In the genomic region with DNA sequence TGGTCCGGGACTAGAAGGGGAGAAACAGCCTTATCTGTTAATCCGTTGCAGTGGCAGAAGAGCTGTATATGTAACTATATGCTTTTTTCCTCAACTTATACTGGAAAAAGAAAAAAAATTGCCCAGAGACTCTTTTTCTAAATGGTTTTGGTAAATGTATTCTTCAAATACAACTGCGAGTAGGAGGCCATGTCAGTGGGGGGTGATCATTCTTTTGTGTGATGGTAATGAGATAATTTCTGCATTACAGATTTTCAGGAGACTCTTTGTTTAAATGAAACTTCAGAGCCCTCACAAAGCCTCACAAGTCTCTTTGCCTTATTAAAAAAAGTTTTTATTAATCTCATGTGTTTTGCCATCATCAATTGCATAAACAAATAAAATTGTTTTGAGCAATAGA, we compare ENCODE assay signal across 15 cellular contexts.
DNase-seq lines count a peak whose midpoint lies in the region; ATAC-seq, FAIRE-seq and TF ChIP-seq lines count a peak whose summit lies in the region.
"Had no signal": no experiment of that assay in that cellular context is flagged by ENCODE, and none has a peak within 500 bp of the region (broad histone marks: within the 10 kb centered on the region; RNA-seq: fewer than 3 reads in every experiment).

No MANE protein-coding gene starts in this region.

- H3K27ac ChIP-seq in HCT116 (ENCODE audit: low read depth, low read length) (0 out of 2 replicates have a peak overlapping the region, but pooled peaks have one; percentile 2), ascending aorta (peak overlapping the region; percentile 92 to 97), HepG2 (ENCODE audit: extremely low read length, insufficient read depth, low read length) (peak overlapping the region; percentile 5), skin epidermis (peak overlapping the region in 13 of 21 experiments; percentile 1 to 80 (median 45))
- H3K27ac ChIP-seq: BLaER1 had no signal

- intact Hi-C loops in HCT116 (cut with micrococcal nuclease) (loop anchor here (10.0 kb wide), 1 partner anchor 181 kb away; no protein-coding TSS in a partner anchor), ascending aorta (cut with DNase I) (no loop called here), HepG2 (cut with micrococcal nuclease; ENCODE audit: unreplicated experiment) (no loop called here), mucosa of descending colon (cut with DNase I, micrococcal nuclease) (no loop called here)

- H3K9me3 ChIP-seq in HCT116 (ENCODE audit: control insufficient read depth in 1 of 2, insufficient read depth in 1 of 2, low read depth in 1 of 2, low read length in 2 of 2) (no peaks in the 10 kb centered on the region), ascending aorta (no peaks in the 10 kb centered on the region), HepG2 (ENCODE audit: low read length) (no peaks in the 10 kb centered on the region), mucosa of descending colon (no peaks in the 10 kb centered on the region)
- H3K9me3 ChIP-seq: BLaER1, lower lobe of right lung had no signal

- no peak for FAIRE-seq in HepG2 (lab: Jason Lieb, UNC)

- H3K9ac ChIP-seq in HCT116 (ENCODE audit: low read length) (no peak overlapping the region), HepG2 (ENCODE audit: insufficient read depth, low read depth, low read length) (no peak overlapping the region)
- H3K9ac ChIP-seq: BLaER1 had no signal

- BruUV-seq in HCT116 (replicated peaks; lab: Mats Ljungman, UMichigan), result no TSS peak
- no TSS peak for BruUV-seq in HepG2 (replicated peaks; lab: Mats Ljungman, UMichigan)

- POLR2A ChIA-PET in HCT116 (lab: Charles Lee), result no interaction called here
- POLR2A ChIA-PET in HepG2 (lab: Yijun Ruan, JAX), result no interaction called here

- H3K4me3 ChIP-seq in HCT116 (replicated peaks in 1 of 2; ENCODE audit: low read depth in 1 of 2, low read length in 2 of 2) (no peak overlapping the region), ascending aorta (no peak overlapping the region), HepG2 (replicated peaks in 1 of 3; ENCODE audit: insufficient read depth in 1 of 3, low read depth in 2 of 3, low read length in 3 of 3) (no peak overlapping the region), skin epidermis (no peak overlapping the region), mucosa of descending colon (no peak overlapping the region)
- H3K4me3 ChIP-seq: BLaER1, lower lobe of right lung had no signal

- H3K36me3 ChIP-seq in HCT116 (ENCODE audit: control insufficient read depth in 1 of 2, insufficient read depth in 2 of 2, low read length in 2 of 2), result no peaks in the 10 kb centered on the region; a peak in 1 of 4 replicates
- H3K36me3 ChIP-seq in ascending aorta, result no peaks in the 10 kb centered on the region
- H3K36me3 ChIP-seq in HepG2 (replicated peaks in 1 of 2; ENCODE audit: control insufficient read depth in 1 of 2, insufficient read depth in 2 of 2, low read length in 2 of 2), result peaks cover 8 to 47% of the 10 kb centered on the region in 2 experiments
- H3K36me3 ChIP-seq in mucosa of descending colon (ENCODE audit: low read depth), result no peaks in the 10 kb centered on the region
- H3K36me3 ChIP-seq: BLaER1, lower lobe of right lung had no signal

- no peaks in the 10 kb centered on the region for H4K20me1 ChIP-seq in HCT116 (ENCODE audit: insufficient read depth)
- peaks cover 99% of the 10 kb centered on the region for H4K20me1 ChIP-seq in HepG2 (ENCODE audit: insufficient read depth, low read length)

- no peak for TF ChIP-seq RAD21 in HCT116 (IDR thresholded peaks at IDR 0.05; ENCODE audit: low read depth)
- no peak for TF ChIP-seq RAD21 in HepG2 (CRISPR knock-in tag; IDR thresholded peaks at IDR 0.05)

- CTCF ChIA-PET in HCT116 (lab: Charles Lee), result no interaction called here
- CTCF ChIA-PET in HepG2 (lab: Yijun Ruan, JAX; ENCODE audit: low intra/inter-chr PET ratio, low total read pairs), result no interaction called here

- RAD21 ChIA-PET in HCT116 (lab: Charles Lee; ENCODE audit: low non-redundant PET in 1 of 2, low total read pairs in 2 of 2, uncharacterized antibody in 2 of 2, unreplicated experiment in 2 of 2), result no interaction called here

- WGBS in HepG2 (ENCODE audit: low lambda C conversion rate), result 94% methylated on average over 3 of the region's 3 CpGs

- H3K27me3 ChIP-seq in HCT116 (ENCODE audit: insufficient read depth, low read length) (no peaks in the 10 kb centered on the region), ascending aorta (no peaks in the 10 kb centered on the region), HepG2 (ENCODE audit: control insufficient read depth in 1 of 2, insufficient read depth in 2 of 2, low read length in 2 of 2) (no peaks in the 10 kb centered on the region)
- H3K27me3 ChIP-seq: BLaER1 had no signal

- ATAC-seq in HCT116, result no peak
- no peak for ATAC-seq in HepG2
- ATAC-seq in GM19397 (IDR thresholded peaks at IDR 0.05; ENCODE audit: unreplicated experiment), result no peak
- ATAC-seq in mucosa of descending colon, result no peak
- ATAC-seq: stimulated activated memory B cell treated with anti-CD40 and anti-IgM and Interleukin-4, amounts not matched to agents 10 μg/mL and 1 μg/mL and 100 μg/mL, for 72 hours had no signal

- H3K4me1 ChIP-seq in HCT116 (ENCODE audit: control insufficient read depth in 1 of 2, insufficient read depth in 2 of 2, low read length in 2 of 2), result peaks cover 49 to 54% of the 10 kb centered on the region in 2 experiments
- H3K4me1 ChIP-seq in ascending aorta, result peaks cover 42 to 67% of the 10 kb centered on the region in 2 donors
- peaks cover 96% of the 10 kb centered on the region for H3K4me1 ChIP-seq in HepG2 (ENCODE audit: insufficient read depth, low read length)
- H3K4me1 ChIP-seq in mucosa of descending colon (ENCODE audit: low read depth), result peaks cover 19% of the 10 kb centered on the region

- TF ChIP-seq POLR2A in HCT116 (IDR thresholded peaks at IDR 0.05; ENCODE audit: borderline replicate concordance, extremely low read depth, insufficient read depth, insufficient read length), result no peak
- no peak for TF ChIP-seq POLR2A in HepG2 (IDR thresholded peaks at IDR 0.05; ENCODE audit: insufficient read depth in 1 of 2, low read depth in 2 of 2, low read length in 2 of 2)

- H2AFZ ChIP-seq in HCT116 (ENCODE audit: low read depth, low read length, poor library complexity, severe bottlenecking), result no peak overlapping the region
- no peak overlapping the region for H2AFZ ChIP-seq in HepG2 (ENCODE audit: low read length)

- no peaks in the 10 kb centered on the region for H3K9me2 ChIP-seq in HCT116 (ENCODE audit: insufficient read depth)

- H3K4me2 ChIP-seq in HCT116 (ENCODE audit: low read length) (peak overlapping the region; percentile 51), HepG2 (ENCODE audit: low read depth, low read length) (no peak overlapping the region)
- H3K4me2 ChIP-seq: BLaER1 had no signal

- H3K79me2 ChIP-seq in HCT116 (ENCODE audit: insufficient read depth, low read length) (peaks cover 9% of the 10 kb centered on the region; the same call in 1 of the 2 replicates), HepG2 (ENCODE audit: insufficient read depth, low read length) (peaks cover 98% of the 10 kb centered on the region)

- TF ChIP-seq CTCF in HCT116 (IDR thresholded peaks at IDR 0.05 in 2 of 3, conservative IDR thresholded peaks at IDR 0.05 in 1 of 3; ENCODE audit: borderline replicate concordance in 1 of 3, insufficient read depth in 1 of 3, low read depth in 2 of 3, low read length in 2 of 3), result no peak
- no peak for TF ChIP-seq CTCF in ascending aorta (IDR thresholded peaks at IDR 0.05)
- no peak for TF ChIP-seq CTCF in HepG2 (CRISPR knock-in tag; IDR thresholded peaks at IDR 0.05)
- TF ChIP-seq CTCF in mucosa of descending colon (IDR thresholded peaks at IDR 0.05), result no peak

- in situ Hi-C loops in HepG2 (cut with HindIII; ENCODE audit: extremely low pct_ligation_motif_present, low pct_unique_long_range_greater_than_20kb), result no loop called here

- TF ChIP-seq EP300 in HepG2 (IDR thresholded peaks at IDR 0.05; ENCODE audit: low read depth in 2 of 2, low read length in 2 of 2) (no peak), HepG2 (CRISPR knock-in tag; IDR thresholded peaks at IDR 0.05; ENCODE audit: borderline replicate concordance) (no peak)

- DNase-seq in HCT116 (ENCODE audit: low read depth, low spot score) (no peak), ascending aorta (ENCODE audit: low spot score in 2 of 2) (no peak), HepG2 (ENCODE audit: low spot score) (no peak), occipital lobe (lab: John Stamatoyannopoulos, UW) (no peak), NCI-H748 (lab: John Stamatoyannopoulos, UW; ENCODE audit: unreplicated experiment) (no peak), mucosa of descending colon (no peak)
- DNase-seq: activated CD4-positive, alpha-beta T cell treated with anti-CD3 and anti-CD28 coated beads, Interleukin-2, amount 10 ng/mL, durations not matched to agents 24 days and 14 days; glutamatergic neuron; stimulated activated CD4-positive, alpha-beta T cell treated with anti-CD3 and anti-CD28 coated beads, Interleukin-4, amount 100 ng/mL, for 1 hour; T-helper 1 cell had no signal

TF ChIP-seq in HCT116, 20 proteins besides CTCF, POLR2A, EP300 and RAD21 (continues in another document):
- TF ChIP-seq, protein P1, sequence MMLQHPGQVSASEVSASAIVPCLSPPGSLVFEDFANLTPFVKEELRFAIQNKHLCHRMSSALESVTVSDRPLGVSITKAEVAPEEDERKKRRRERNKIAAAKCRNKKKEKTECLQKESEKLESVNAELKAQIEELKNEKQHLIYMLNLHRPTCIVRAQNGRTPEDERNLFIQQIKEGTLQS (IDR thresholded peaks at IDR 0.05), result no peak
- TF ChIP-seq YY1 (IDR thresholded peaks at IDR 0.05; ENCODE audit: extremely low read depth, insufficient replicate concordance, low read depth, low read length), result no peak
- TF ChIP-seq, protein P2, sequence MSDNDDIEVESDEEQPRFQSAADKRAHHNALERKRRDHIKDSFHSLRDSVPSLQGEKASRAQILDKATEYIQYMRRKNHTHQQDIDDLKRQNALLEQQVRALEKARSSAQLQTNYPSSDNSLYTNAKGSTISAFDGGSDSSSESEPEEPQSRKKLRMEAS (IDR thresholded peaks at IDR 0.05), result no peak

TF ChIP-seq in HepG2, 621 proteins besides CTCF, POLR2A, EP300 and RAD21 (continues in another document):
- TF ChIP-seq, protein P3, sequence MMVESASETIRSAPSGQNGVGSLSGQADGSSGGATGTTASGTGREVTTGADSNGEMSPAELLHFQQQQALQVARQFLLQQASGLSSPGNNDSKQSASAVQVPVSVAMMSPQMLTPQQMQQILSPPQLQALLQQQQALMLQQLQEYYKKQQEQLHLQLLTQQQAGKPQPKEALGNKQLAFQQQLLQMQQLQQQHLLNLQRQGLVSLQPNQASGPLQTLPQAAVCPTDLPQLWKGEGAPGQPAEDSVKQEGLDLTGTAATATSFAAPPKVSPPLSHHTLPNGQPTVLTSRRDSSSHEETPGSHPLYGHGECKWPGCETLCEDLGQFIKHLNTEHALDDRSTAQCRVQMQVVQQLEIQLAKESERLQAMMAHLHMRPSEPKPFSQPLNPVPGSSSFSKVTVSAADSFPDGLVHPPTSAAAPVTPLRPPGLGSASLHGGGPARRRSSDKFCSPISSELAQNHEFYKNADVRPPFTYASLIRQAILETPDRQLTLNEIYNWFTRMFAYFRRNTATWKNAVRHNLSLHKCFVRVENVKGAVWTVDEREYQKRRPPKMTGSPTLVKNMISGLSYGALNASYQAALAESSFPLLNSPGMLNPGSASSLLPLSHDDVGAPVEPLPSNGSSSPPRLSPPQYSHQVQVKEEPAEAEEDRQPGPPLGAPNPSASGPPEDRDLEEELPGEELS (CRISPR knock-in tag; IDR thresholded peaks at IDR 0.05), result no peak
- 0 out of 2 replicates have a peak, but pooled peaks have one; percentile 15 for TF ChIP-seq MBD4 (IDR thresholded peaks at IDR 0.05; ENCODE audit: borderline replicate concordance, low read length)

Comparison
In these comparisons a context has a peak if more than half of its experiments do, and no peak if none do; other contexts are left out.
1. H3K27ac ChIP-seq: peak in every context shown above with its lines; median percentile 94 in ascending aorta; 45 in skin epidermis; 5 in HepG2; 2 in HCT116.